Comparison of ENCODE assay signal across 1 cellular context in genomic region chr15:85710340-85710842, GRCh38.
TF ChIP-seq lines count a peak whose summit lies in the region.

No MANE protein-coding gene starts in this region.

TF ChIP-seq in HepG2, 621 proteins besides CTCF, POLR2A, EP300 and RAD21 (continued from another document):
- TF ChIP-seq ZBED4 (CRISPR knock-in tag; IDR thresholded peaks at IDR 0.05; ENCODE audit: borderline replicate concordance), result no peak
- TF ChIP-seq ZNF761 (CRISPR knock-in tag; conservative IDR thresholded peaks at IDR 0.05), result no peak
- no peak for TF ChIP-seq ZNF746 (CRISPR knock-in tag; IDR thresholded peaks at IDR 0.05)
